ENCODE assay signal across 13 cellular contexts in the genomic region with DNA sequence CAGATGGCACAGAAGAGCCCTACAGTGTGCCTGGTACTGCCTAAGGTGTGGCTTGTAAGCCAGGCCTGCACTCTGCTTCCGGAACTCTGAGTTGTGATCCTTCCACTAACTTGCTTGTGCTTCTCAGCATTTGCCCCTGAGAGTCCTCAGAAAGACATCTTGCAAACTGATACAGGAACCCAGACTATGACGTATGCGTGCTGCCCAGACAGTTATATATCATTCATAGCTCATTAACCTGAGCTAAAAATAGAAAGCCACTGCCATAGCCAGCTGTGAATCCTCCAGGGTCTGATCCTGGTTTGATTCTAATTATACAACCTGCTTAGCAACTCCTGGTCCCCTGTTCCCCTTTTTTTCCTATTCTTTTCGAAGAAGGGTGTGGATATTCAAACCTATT.
DNase-seq lines count a peak whose midpoint lies in the region; FAIRE-seq and TF ChIP-seq lines count a peak whose summit lies in the region.
"Had no signal": no experiment of that assay in that cellular context is flagged by ENCODE, and none has a peak within 500 bp of the region (broad histone marks: within the 10 kb centered on the region; RNA-seq: fewer than 3 reads in every experiment).

No MANE protein-coding gene starts in this region.

- H3K4me3 ChIP-seq in AG10803 (ENCODE audit: low read length), result no peak overlapping the region

- DNase-seq in AG10803 (ENCODE audit: low read depth), result peak; percentile 84
- peak; percentile 70 for DNase-seq in M059J (ENCODE audit: low read depth)
- DNase-seq in RCC 7860 (ENCODE audit: low spot score), result peak; percentile 82
- DNase-seq in kidney glomerular epithelial cell (lab: John Stamatoyannopoulos, UW), result peak; percentile 85
- DNase-seq in activated CD4-positive, alpha-beta T cell treated with anti-CD3 and anti-CD28 coated beads, Interleukin-2, amount 50 U/mL, for 1 hour, result no peak
- DNase-seq in SKM-1 (lab: John Stamatoyannopoulos, UW; ENCODE audit: unreplicated experiment), result no peak
- no peak for DNase-seq in activated CD4-positive, alpha-beta T cell treated with anti-CD3 and anti-CD28 coated beads for 4 hours
- no peak for DNase-seq in iPS-NIHi11 (ENCODE audit: low spot score)
- DNase-seq: activated CD8-positive, alpha-beta T cell treated with anti-CD3 and anti-CD28 coated beads, Interleukin-2, amount 10 ng/mL, durations not matched to agents 7 days and 5 days; activated naive CD4-positive, alpha-beta T cell; hippocampal formation; NCI-H1092; stimulated activated CD4-positive, alpha-beta T cell treated with anti-CD3 and anti-CD28 coated beads, Interleukin-4, amount 100 ng/mL, for 24 hours had no signal

- no peak for TF ChIP-seq CTCF in AG10803 (conservative IDR thresholded peaks at IDR 0.05; ENCODE audit: low read length)

- peak; percentile 86 for FAIRE-seq in RCC 7860 (lab: Jason Lieb, UNC)

Comparison
In these comparisons a context has a peak if more than half of its experiments do, and no peak if none do; other contexts are left out.
1. DNase-seq: peak in AG10803 (single experiment), M059J (single experiment), RCC 7860 (single experiment) and kidney glomerular epithelial cell (single experiment); none in activated CD4-positive, alpha-beta T cell treated with anti-CD3 and anti-CD28 coated beads, Interleukin-2, amount 50 U/mL, for 1 hour (single experiment), SKM-1 (single experiment), activated CD4-positive, alpha-beta T cell treated with anti-CD3 and anti-CD28 coated beads for 4 hours (0 of 2) and iPS-NIHi11 (single experiment).